2 cellular contexts compared by ENCODE assay signal in the genomic region with DNA sequence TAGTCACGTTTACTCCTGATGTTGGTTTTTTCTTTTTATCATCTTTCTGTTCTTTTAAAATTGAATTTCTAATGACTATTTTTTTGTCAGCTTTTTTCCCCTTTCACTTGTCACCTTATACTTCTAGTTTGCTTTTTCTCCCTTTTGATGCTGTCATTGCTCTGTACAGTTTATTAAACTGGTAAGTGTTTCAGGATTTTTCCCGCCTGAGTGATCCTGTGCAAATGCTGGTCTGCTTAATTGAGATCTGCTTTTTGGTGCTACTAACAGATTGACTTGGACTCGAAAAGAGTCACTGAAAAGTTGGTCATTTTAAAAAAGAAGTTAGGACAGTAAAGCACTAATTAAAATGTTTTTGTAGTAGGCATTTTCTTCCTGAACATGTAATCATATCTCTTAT.
TF ChIP-seq lines count a peak whose summit lies in the region.

No MANE protein-coding gene starts in this region.

TF ChIP-seq in HEK293, 187 proteins besides CTCF, POLR2A, EP300 and RAD21 (continued from another document):
- TF ChIP-seq, protein P1, sequence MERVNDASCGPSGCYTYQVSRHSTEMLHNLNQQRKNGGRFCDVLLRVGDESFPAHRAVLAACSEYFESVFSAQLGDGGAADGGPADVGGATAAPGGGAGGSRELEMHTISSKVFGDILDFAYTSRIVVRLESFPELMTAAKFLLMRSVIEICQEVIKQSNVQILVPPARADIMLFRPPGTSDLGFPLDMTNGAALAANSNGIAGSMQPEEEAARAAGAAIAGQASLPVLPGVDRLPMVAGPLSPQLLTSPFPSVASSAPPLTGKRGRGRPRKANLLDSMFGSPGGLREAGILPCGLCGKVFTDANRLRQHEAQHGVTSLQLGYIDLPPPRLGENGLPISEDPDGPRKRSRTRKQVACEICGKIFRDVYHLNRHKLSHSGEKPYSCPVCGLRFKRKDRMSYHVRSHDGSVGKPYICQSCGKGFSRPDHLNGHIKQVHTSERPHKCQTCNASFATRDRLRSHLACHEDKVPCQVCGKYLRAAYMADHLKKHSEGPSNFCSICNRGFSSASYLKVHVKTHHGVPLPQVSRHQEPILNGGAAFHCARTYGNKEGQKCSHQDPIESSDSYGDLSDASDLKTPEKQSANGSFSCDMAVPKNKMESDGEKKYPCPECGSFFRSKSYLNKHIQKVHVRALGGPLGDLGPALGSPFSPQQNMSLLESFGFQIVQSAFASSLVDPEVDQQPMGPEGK (tag by site-specific recombination; IDR thresholded peaks at IDR 0.05): no peak
- TF ChIP-seq SCRT2 (tag by site-specific recombination; IDR thresholded peaks at IDR 0.05): no peak
- TF ChIP-seq ZNF169 (tag by site-specific recombination; IDR thresholded peaks at IDR 0.05): no peak
- TF ChIP-seq HOXC10 (CRISPR knock-in tag; IDR thresholded peaks at IDR 0.05): no peak
- peak; percentile 18; the same call in 1 of the 2 replicates for TF ChIP-seq PRDM6 (tag by site-specific recombination; IDR thresholded peaks at IDR 0.05)

TF ChIP-seq in neural cell, 6 proteins besides CTCF, POLR2A, EP300 and RAD21 (continued from another document):
- TF ChIP-seq MXI1 (conservative IDR thresholded peaks at IDR 0.05; ENCODE audit: poor library complexity, severe bottlenecking) (no peak), EZH2 (IDR thresholded peaks at IDR 0.05; ENCODE audit: borderline replicate concordance, insufficient read depth, low read length, poor library complexity, severe bottlenecking) (no peak), TAF1 (IDR thresholded peaks at IDR 0.05; ENCODE audit: low read depth) (no peak), POLR2AphosphoS5 (IDR thresholded peaks at IDR 0.05) (no peak), SMC3 (conservative IDR thresholded peaks at IDR 0.05; ENCODE audit: poor library complexity) (no peak)
